ENCODE assay signal across 13 cellular contexts in the genomic region with DNA sequence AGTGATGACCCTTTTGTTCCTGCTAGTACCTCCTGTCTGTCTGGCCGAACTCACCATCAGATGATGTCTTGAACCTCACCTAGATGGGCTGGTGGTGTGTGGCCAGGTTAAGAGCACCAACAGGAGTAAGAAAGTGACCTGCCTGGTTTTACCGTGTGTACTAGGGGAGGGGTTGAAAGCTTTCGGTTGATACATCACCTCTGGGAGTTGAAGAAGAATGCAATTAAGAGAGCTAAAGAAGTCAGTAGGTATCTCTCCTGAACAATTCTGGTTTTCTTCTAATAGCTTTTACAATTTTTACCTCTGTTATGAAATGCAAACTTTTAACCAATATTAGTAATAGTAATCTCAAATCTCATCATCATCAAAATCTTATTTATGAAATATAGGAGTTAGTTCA. TPM values are rescaled to one million over a fixed set of nuclear protein-coding genes. Genes with fewer than 3 reads are reported as not detected.
A peak's percentile ranks its signal among the peaks of the same experiment; 100 is the strongest.
DNase-seq lines count a peak whose midpoint lies in the region; ATAC-seq, FAIRE-seq and TF ChIP-seq lines count a peak whose summit lies in the region.
"Not testable (repeated sequence)": the region's sequence is repeated elsewhere in the genome, so short reads cannot be mapped to it uniquely, and the experiment has no call there.
"Had no signal": no experiment of that assay in that cellular context is flagged by ENCODE, and none has a peak within 500 bp of the region (broad histone marks: within the 10 kb centered on the region; RNA-seq: fewer than 3 reads in every experiment).

A gene with protein sequence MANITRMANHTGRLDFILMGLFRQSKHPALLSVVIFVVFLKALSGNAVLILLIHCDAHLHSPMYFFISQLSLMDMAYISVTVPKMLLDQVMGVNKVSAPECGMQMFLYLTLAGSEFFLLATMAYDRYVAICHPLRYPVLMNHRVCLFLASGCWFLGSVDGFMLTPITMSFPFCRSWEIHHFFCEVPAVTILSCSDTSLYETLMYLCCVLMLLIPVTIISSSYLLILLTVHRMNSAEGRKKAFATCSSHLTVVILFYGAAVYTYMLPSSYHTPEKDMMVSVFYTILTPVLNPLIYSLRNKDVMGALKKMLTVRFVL (minus strand): TSS at position 101 of the 400 bp plus-strand sequence. CDS start 3,281 bp downstream, outside the sequence.

- not testable (repeated sequence) for TF ChIP-seq CTCF in CD8-positive, alpha-beta T cell (IDR thresholded peaks at IDR 0.05)

- not testable (repeated sequence) for H3K27me3 Mint-ChIP-seq in CD8-positive, alpha-beta T cell (ENCODE audit: low read depth)

- POLR2A ChIA-PET in CD8-positive, alpha-beta T cell (lab: Charles Lee), result not testable (repeated sequence)

- peak within 1 kb of the TSS; percentile 18 for H3K27ac Mint-ChIP-seq in CD8-positive, alpha-beta T cell

- not testable (repeated sequence) for H3K4me3 ChIP-seq in CD8-positive, alpha-beta T cell (ENCODE audit: low read depth, low read length)

- CTCF ChIA-PET in CD8-positive, alpha-beta T cell (lab: Charles Lee), result not testable (repeated sequence)

- intact Hi-C loops in CD8-positive, alpha-beta T cell (cut with DNase I, micrococcal nuclease), result not testable (repeated sequence)

- H3K27ac ChIP-seq in CD8-positive, alpha-beta T cell (ENCODE audit: low read depth, low read length), result not testable (repeated sequence)

- not testable (repeated sequence) for H3K36me3 ChIP-seq in CD8-positive, alpha-beta T cell (ENCODE audit: insufficient read depth, low read length)

- H3K4me1 Mint-ChIP-seq in CD8-positive, alpha-beta T cell (ENCODE audit: low read depth), result peaks cover 12% of the 10 kb centered on the region

- H3K9me3 Mint-ChIP-seq in CD8-positive, alpha-beta T cell, result not testable (repeated sequence)

- H3K4me1 ChIP-seq in CD8-positive, alpha-beta T cell (ENCODE audit: insufficient read depth, low read length), result not testable (repeated sequence)

- H3K27me3 ChIP-seq in CD8-positive, alpha-beta T cell (ENCODE audit: insufficient read depth, low read length), result not testable (repeated sequence)

- not testable (repeated sequence) for H3K4me3 Mint-ChIP-seq in CD8-positive, alpha-beta T cell

- H3K36me3 Mint-ChIP-seq in CD8-positive, alpha-beta T cell, result not testable (repeated sequence)

- peak; percentile 58 for FAIRE-seq in GM19239 (lab: Jason Lieb, UNC)
- peak; percentile 23 for FAIRE-seq in TTC549 (lab: Jason Lieb, UNC)
- FAIRE-seq in colon (lab: Jason Lieb, UNC), result peak; percentile 21

- ATAC-seq in CD8-positive, alpha-beta T cell, result not testable (repeated sequence)

- not testable (repeated sequence) for H3K9me3 ChIP-seq in CD8-positive, alpha-beta T cell (ENCODE audit: low read length)

- DNase-seq in CD8-positive, alpha-beta T cell; GM19239 (ENCODE audit: insufficient read length, low spot score): not testable (repeated sequence)

RNA-seq across cellular contexts. Expression of the gene that starts here (rescaled TPM):
- not detected for total RNA-seq in CD8-positive, alpha-beta T cell
- total RNA-seq: A172; A673; Caco-2; Calu3; CD4-positive, alpha-beta memory T cell; CD4-positive, alpha-beta T cell; CD4-positive, CD25-positive, alpha-beta regulatory T cell; CD8-positive, alpha-beta memory T cell; Daoy had no signal
